8 cellular contexts compared by ENCODE assay signal in genomic region chr7:44534501-44534900, GRCh38. TPM values are rescaled to one million over a fixed set of nuclear protein-coding genes. Genes with fewer than 3 reads are reported as not detected.
DNase-seq lines count a peak whose midpoint lies in the region; ATAC-seq and TF ChIP-seq lines count a peak whose summit lies in the region.

No MANE protein-coding gene starts in this region.

- no peaks in the 10 kb centered on the region for H3K27me3 Mint-ChIP-seq in activated T-cell treated with anti-CD3 and anti-CD28 coated beads, Interleukin-2, amount 50 U/mL, for 24 hours

- ATAC-seq in HG03135 (IDR thresholded peaks at IDR 0.05; ENCODE audit: unreplicated experiment), result peak; percentile 70
- no peak for ATAC-seq in GM21423 (IDR thresholded peaks at IDR 0.05; ENCODE audit: unreplicated experiment)

- no peak overlapping the region for H3K4me3 Mint-ChIP-seq in activated T-cell treated with anti-CD3 and anti-CD28 coated beads, Interleukin-2, amount 50 U/mL, for 24 hours

- H3K4me3 ChIP-seq in left ventricle myocardium inferior, result no peak overlapping the region

- no peaks in the 10 kb centered on the region for H3K4me1 ChIP-seq in left ventricle myocardium inferior

- no peaks in the 10 kb centered on the region for H3K27me3 ChIP-seq in left ventricle myocardium inferior (ENCODE audit: low read depth)

- intact Hi-C loops in left ventricle myocardium inferior (cut with micrococcal nuclease), result no loop called here

- DNase-seq in Daoy (ENCODE audit: low read depth) (peak; percentile 81), OCI-M1 (lab: John Stamatoyannopoulos, UW) (peak; percentile 61), left ventricle myocardium inferior (no peak), NCI-H526 treated with DMSO at 0.1 percent for 48 hours (lab: John Stamatoyannopoulos, UW) (no peak)
- DNase-seq in activated T-cell treated with anti-CD3 and anti-CD28 coated beads, Interleukin-2, amount 50 U/mL, for 24 hours, result peak; percentile 61
- peak; percentile 41 for DNase-seq in stimulated activated CD4-positive, alpha-beta T cell treated with anti-CD3 and anti-CD28 coated beads, Interleukin-4, amount 100 ng/mL, for 1 hour

- H3K9me3 Mint-ChIP-seq in activated T-cell treated with anti-CD3 and anti-CD28 coated beads, Interleukin-2, amount 50 U/mL, for 24 hours, result no peaks in the 10 kb centered on the region

- H3K4me1 Mint-ChIP-seq in activated T-cell treated with anti-CD3 and anti-CD28 coated beads, Interleukin-2, amount 50 U/mL, for 24 hours (ENCODE audit: low read depth), result peaks cover 3% of the 10 kb centered on the region

- H3K27ac Mint-ChIP-seq in activated T-cell treated with anti-CD3 and anti-CD28 coated beads, Interleukin-2, amount 50 U/mL, for 24 hours, result no peak overlapping the region

- TF ChIP-seq CTCF in left ventricle myocardium inferior (IDR thresholded peaks at IDR 0.05; ENCODE audit: borderline replicate concordance), result peak; percentile 63

- H3K9me3 ChIP-seq in left ventricle myocardium inferior (replicated peaks), result no peaks in the 10 kb centered on the region

- no peaks in the 10 kb centered on the region for H3K36me3 ChIP-seq in left ventricle myocardium inferior

- no peaks in the 10 kb centered on the region for H3K36me3 Mint-ChIP-seq in activated T-cell treated with anti-CD3 and anti-CD28 coated beads, Interleukin-2, amount 50 U/mL, for 24 hours (ENCODE audit: low read depth)

- H3K27ac ChIP-seq in left ventricle myocardium inferior (replicated peaks), result no peak overlapping the region

RNA-seq across cellular contexts. Expression of gene NPC1L1, which starts 6.6 kb away (rescaled TPM):
- not detected in 2 replicates for total RNA-seq in Daoy (2014; rRNA removed; shearing (Covaris generic))
- total RNA-seq in left ventricle myocardium inferior, result 0.19 TPM

RNA-seq across cellular contexts. Expression of gene DDX56, which starts 39.2 kb away (rescaled TPM):
- total RNA-seq in Daoy (2014; rRNA removed; shearing (Covaris generic)), result 238 and 246 TPM in 2 replicates
- total RNA-seq in left ventricle myocardium inferior, result 27.1 TPM

RNA-seq across cellular contexts. Expression of gene NUDCD3, which starts 44.0 kb away (rescaled TPM):
- 75.3 and 95.7 TPM in 2 replicates for total RNA-seq in Daoy (2014; rRNA removed; shearing (Covaris generic))
- 107 TPM for total RNA-seq in left ventricle myocardium inferior

RNA-seq across cellular contexts. Expression of gene TMED4, which starts 47.5 kb away (rescaled TPM):
- total RNA-seq in Daoy (2014; rRNA removed; shearing (Covaris generic)), result 237 and 302 TPM in 2 replicates
- total RNA-seq in left ventricle myocardium inferior, result 61.9 TPM

Comparison
In these comparisons a context has a peak if more than half of its experiments do, and no peak if none do; other contexts are left out.
1. DNase-seq: peak in Daoy (single experiment), OCI-M1 (single experiment), activated T-cell treated with anti-CD3 and anti-CD28 coated beads, Interleukin-2, amount 50 U/mL, for 24 hours (single experiment) and stimulated activated CD4-positive, alpha-beta T cell treated with anti-CD3 and anti-CD28 coated beads, Interleukin-4, amount 100 ng/mL, for 1 hour (single experiment); none in left ventricle myocardium inferior (single experiment) and NCI-H526 treated with DMSO at 0.1 percent for 48 hours (single experiment).